In genomic region chr1:196607940-196608339, GRCh38 we compare ENCODE assay signal across 8 cellular contexts. TPM values are rescaled to one million over a fixed set of nuclear protein-coding genes. Genes with fewer than 3 reads are reported as not detected.
A peak's percentile ranks its signal among the peaks of the same experiment; 100 is the strongest.
DNase-seq lines count a peak whose midpoint lies in the region; ATAC-seq and TF ChIP-seq lines count a peak whose summit lies in the region.

No MANE protein-coding gene starts in this region.

- no peaks in the 10 kb centered on the region for H3K36me3 Mint-ChIP-seq in progenitor cell of endocrine pancreas (ENCODE audit: insufficient read depth)

- peak; percentile 6 for DNase-seq in GM03348 (ENCODE audit: low spot score)
- DNase-seq in NCI-H748 treated with DMSO at 0.1 percent for 48 hours (lab: John Stamatoyannopoulos, UW) = peak; percentile 62
- no peak for DNase-seq in fibroblast of mammary gland (ENCODE audit: low read depth)
- DNase-seq in progenitor cell of endocrine pancreas (ENCODE audit: low spot score, unreplicated experiment) = no peak
- no peak for DNase-seq in HCEC 1CT
- DNase-seq in NCI-H1930 (lab: John Stamatoyannopoulos, UW) = no peak
- DNase-seq in NCI-H2081 (lab: John Stamatoyannopoulos, UW) = no peak

- peak overlapping the region; percentile 97 for H3K27ac Mint-ChIP-seq in progenitor cell of endocrine pancreas

- peak overlapping the region; percentile 98 for H3K4me3 Mint-ChIP-seq in progenitor cell of endocrine pancreas (ENCODE audit: low read depth)

- ATAC-seq in HG02798 (IDR thresholded peaks at IDR 0.05; ENCODE audit: poor library complexity, unreplicated experiment) = no peak

- no peaks in the 10 kb centered on the region for H3K9me3 Mint-ChIP-seq in progenitor cell of endocrine pancreas (ENCODE audit: low read depth)

- peak overlapping the region; percentile 64 for H3K4me3 ChIP-seq in fibroblast of mammary gland (ENCODE audit: control insufficient read depth, low read depth, low read length)

- TF ChIP-seq CTCF in fibroblast of mammary gland (conservative IDR thresholded peaks at IDR 0.05; ENCODE audit: control insufficient read depth, insufficient read depth, low read depth, low read length) (no peak), progenitor cell of endocrine pancreas (IDR thresholded peaks at IDR 0.05; ENCODE audit: unreplicated experiment) (no peak)

- peaks cover 28% of the 10 kb centered on the region for H3K4me1 Mint-ChIP-seq in progenitor cell of endocrine pancreas (ENCODE audit: low read depth)

- no peaks in the 10 kb centered on the region for H3K27me3 Mint-ChIP-seq in progenitor cell of endocrine pancreas

RNA-seq across cellular contexts. Expression of gene KCNT2, which starts 0.3 kb away (rescaled TPM):
- total RNA-seq in progenitor cell of endocrine pancreas = 25.3 and 26.1 TPM in 2 replicates

RNA-seq across cellular contexts. Expression of gene CFH, which starts 43.9 kb away (rescaled TPM):
- not detected in 2 replicates for total RNA-seq in progenitor cell of endocrine pancreas

Comparison
In these comparisons a context has a peak if more than half of its experiments do, and no peak if none do; other contexts are left out.
1. DNase-seq: peak in GM03348 (single experiment) and NCI-H748 treated with DMSO at 0.1 percent for 48 hours (single experiment); none in fibroblast of mammary gland (single experiment), progenitor cell of endocrine pancreas (single experiment), HCEC 1CT (single experiment), NCI-H1930 (0 of 2) and NCI-H2081 (0 of 2).